27 cellular contexts compared by ENCODE assay signal in genomic region chr1:214615111-214615510, GRCh38. TPM values are rescaled to one million over a fixed set of nuclear protein-coding genes. Genes with fewer than 3 reads are reported as not detected.
DNase-seq lines count a peak whose midpoint lies in the region; ATAC-seq and TF ChIP-seq lines count a peak whose summit lies in the region.
"Had no signal": no experiment of that assay in that cellular context is flagged by ENCODE, and none has a peak within 500 bp of the region (broad histone marks: within the 10 kb centered on the region; RNA-seq: fewer than 3 reads in every experiment).

No MANE protein-coding gene starts in this region.

- H2AK5ac ChIP-seq in IMR-90 (ENCODE audit: low read depth, low read length) (no peak overlapping the region), neuronal stem cell (ENCODE audit: low read depth, low read length) (no peak overlapping the region)

- no peaks in the 10 kb centered on the region for H3K9me3 ChIP-seq in Caco-2
- no peaks in the 10 kb centered on the region for H3K9me3 ChIP-seq in IMR-90 (ENCODE audit: control insufficient read depth, insufficient read depth, low read length)
- peaks cover 0 to 11% of the 10 kb centered on the region in 2 donors for H3K9me3 ChIP-seq in neuronal stem cell (replicated peaks in 1 of 2; ENCODE audit: control insufficient read depth in 2 of 2, insufficient read depth in 1 of 2, low read depth in 1 of 2, low read length in 2 of 2)
- H3K9me3 ChIP-seq in Karpas-422 (ENCODE audit: low read length) = no peaks in the 10 kb centered on the region
- H3K9me3 ChIP-seq: ovary, right atrium auricular region, thyroid gland had no signal

- no peak for TF ChIP-seq POLR2A in IMR-90 (IDR thresholded peaks at IDR 0.05; ENCODE audit: low read depth, low read length)

- CTCF ChIA-PET in Caco-2 (lab: Charles Lee) (no interaction called here), IMR-90 (lab: Yijun Ruan, JAX) (interaction anchor here (0.7 to 1.2 kb wide), 2 partner anchors 283 to 664 kb away, joined by 3 read pairs; no protein-coding TSS in a partner anchor)

- WGBS in IMR-90 (ENCODE audit: extremely low coverage in 2 of 2, insufficient read length in 1 of 2), 2 experiments = 90% methylated on average over 3 of the region's 6 CpGs; no CpG with 5 or more reads in 1 of the 2 experiments
- WGBS in neuronal stem cell (ENCODE audit: extremely low coverage in 2 of 2, insufficient read length in 2 of 2, insufficient replicate concordance in 1 of 2), 2 donors = no CpG with 5 or more reads among the region's 6 CpGs

- no peak for TF ChIP-seq CTCF in Caco-2 (IDR thresholded peaks at IDR 0.05; ENCODE audit: insufficient read depth in 1 of 2, low read depth in 1 of 2, low read length in 1 of 2, severe bottlenecking in 1 of 2, unreplicated experiment in 1 of 2)
- TF ChIP-seq CTCF in IMR-90 (conservative IDR thresholded peaks at IDR 0.05; ENCODE audit: low read depth, low read length) = no peak

- H3K9ac ChIP-seq in IMR-90 (ENCODE audit: low read depth, low read length) (no peak overlapping the region), neuronal stem cell (ENCODE audit: low read depth, low read length, poor library complexity) (no peak overlapping the region), Karpas-422 (ENCODE audit: low read length) (no peak overlapping the region)

- H4K91ac ChIP-seq in IMR-90 (ENCODE audit: insufficient read depth, low read depth, low read length) (no peak overlapping the region), neuronal stem cell (ENCODE audit: low read depth, low read length, poor library complexity) (no peak overlapping the region)

- H3K4me3 ChIP-seq in Caco-2 (ENCODE audit: low read depth, low read length) = no peak overlapping the region
- H3K4me3 ChIP-seq in IMR-90 (ENCODE audit: insufficient read depth, low read depth, low read length) = no peak overlapping the region
- H3K4me3 ChIP-seq in neuronal stem cell (ENCODE audit: low read length in 2 of 2) = no peak overlapping the region
- H3K4me3 ChIP-seq in Karpas-422 (ENCODE audit: low read length) = no peak overlapping the region
- H3K4me3 ChIP-seq: ovary, right atrium auricular region, thyroid gland had no signal

- peak overlapping the region; percentile 64; the same call in 1 of the 2 replicates for H3K4ac ChIP-seq in IMR-90 (ENCODE audit: low read depth, low read length)
- H3K4ac ChIP-seq in neuronal stem cell (ENCODE audit: low read length) = no peak overlapping the region

- no peak overlapping the region for H3K56ac ChIP-seq in IMR-90 (ENCODE audit: extremely low read depth, insufficient read depth, low read length)

- POLR2A ChIA-PET in Caco-2 (lab: Charles Lee) (no interaction called here), IMR-90 (lab: Charles Lee; ENCODE audit: unreplicated experiment) (no interaction called here)

- H3K27me3 ChIP-seq in Caco-2 (replicated peaks; ENCODE audit: control insufficient read depth, insufficient read depth, low read length) (no peaks in the 10 kb centered on the region), IMR-90 (ENCODE audit: control insufficient read depth, insufficient read depth, low read length) (no peaks in the 10 kb centered on the region), neuronal stem cell (ENCODE audit: control insufficient read depth in 3 of 3, insufficient read depth in 3 of 3, low read depth in 1 of 3, low read length in 3 of 3) (no peaks in the 10 kb centered on the region), Karpas-422 (ENCODE audit: low read length) (no peaks in the 10 kb centered on the region)
- H3K27me3 ChIP-seq: ovary, right atrium auricular region, thyroid gland had no signal

- no peaks in the 10 kb centered on the region for H3K9me3 Mint-ChIP-seq in Caco-2 (ENCODE audit: unreplicated experiment)
- H3K9me3 Mint-ChIP-seq: effector memory CD8-positive, alpha-beta T cell; stimulated activated naive CD8-positive, alpha-beta T cell treated with anti-CD3 and anti-CD28 coated beads, Interleukin-15, Interleukin-2, amounts not matched to agents 100 ng/mL and 50 ng/mL, for 24 hours had no signal

- peaks cover 54% of the 10 kb centered on the region for H3K36me3 Mint-ChIP-seq in Caco-2 (ENCODE audit: insufficient read depth, unreplicated experiment)

- H3K36me3 ChIP-seq in Caco-2 (ENCODE audit: control insufficient read depth, insufficient read depth, low read length) = 0 out of 2 replicates have a peak, but pooled peaks cover 1% of the 10 kb centered on the region
- H3K36me3 ChIP-seq in IMR-90 (ENCODE audit: control insufficient read depth, insufficient read depth, low read length) = no peaks in the 10 kb centered on the region
- peaks cover 14 to 79% of the 10 kb centered on the region in 2 donors for H3K36me3 ChIP-seq in neuronal stem cell (replicated peaks in 1 of 2; ENCODE audit: control insufficient read depth in 2 of 2, insufficient read depth in 2 of 2, low read length in 2 of 2)
- peaks cover 58% of the 10 kb centered on the region for H3K36me3 ChIP-seq in Karpas-422 (ENCODE audit: insufficient read depth, low read length)
- H3K36me3 ChIP-seq: ovary, right atrium auricular region, thyroid gland had no signal

- H2BK20ac ChIP-seq in IMR-90 (ENCODE audit: low read depth, low read length) = peak overlapping the region; percentile 11; the same call in 1 of the 2 replicates

- H3K14ac ChIP-seq in IMR-90 (replicated peaks; ENCODE audit: low read depth, low read length) = no peak overlapping the region
- no peak overlapping the region for H3K14ac ChIP-seq in neuronal stem cell (ENCODE audit: low read length)

- peak overlapping the region; percentile 10 for H2BK5ac ChIP-seq in IMR-90 (ENCODE audit: low read depth, low read length, poor library complexity, severe bottlenecking)
- no peak overlapping the region for H2BK5ac ChIP-seq in neuronal stem cell (ENCODE audit: low read length)

- no peaks in the 10 kb centered on the region for H3K4me1 Mint-ChIP-seq in Caco-2 (ENCODE audit: low read depth, unreplicated experiment)

- peaks cover 9 to 45% of the 10 kb centered on the region in 2 experiments; a peak in 3 of 4 replicates for H3K79me1 ChIP-seq in IMR-90 (ENCODE audit: low read depth in 1 of 2, low read length in 2 of 2)
- no peaks in the 10 kb centered on the region for H3K79me1 ChIP-seq in neuronal stem cell (ENCODE audit: low read depth, low read length)

- H2BK15ac ChIP-seq in IMR-90 (ENCODE audit: low read depth, low read length) (no peak overlapping the region), neuronal stem cell (ENCODE audit: low read length) (no peak overlapping the region)

- H3K27ac Mint-ChIP-seq in Caco-2 (ENCODE audit: unreplicated experiment) = peak overlapping the region; percentile 20
- H3K27ac Mint-ChIP-seq: activated naive CD8-positive, alpha-beta T cell; activated T-helper 1 cell treated with anti-CD3 and anti-CD28 coated beads, Interleukin-12 subunit alpha, Interleukin-12 subunit beta, Interleukin-2, Interleukin-4 antibody, amounts not matched to agents 30 ng/mL and 10 ng/mL and 1 ng/mL, durations not matched to agents 14 hours and 24 hours and 36 hours; effector memory CD8-positive, alpha-beta T cell; naive B cell; stimulated activated naive CD8-positive, alpha-beta T cell treated with anti-CD3 and anti-CD28 coated beads, Interleukin-15, Interleukin-2, amounts not matched to agents 100 ng/mL and 50 ng/mL, for 24 hours had no signal

- BruUV-seq in Caco-2 (replicated peaks; lab: Mats Ljungman, UMichigan) = no TSS peak
- no TSS peak for BruUV-seq in IMR-90 (replicated peaks; lab: Mats Ljungman, UMichigan)

- H3K79me2 ChIP-seq in Karpas-422 (ENCODE audit: low read length) = peaks cover 74% of the 10 kb centered on the region

- no peak overlapping the region; the same call in 1 of the 2 replicates for H3K18ac ChIP-seq in IMR-90 (ENCODE audit: low read depth, low read length)
- no peak overlapping the region for H3K18ac ChIP-seq in neuronal stem cell (ENCODE audit: low read length)

- no peak for TF ChIP-seq RAD21 in IMR-90 (IDR thresholded peaks at IDR 0.05; ENCODE audit: low read length)

- no peak overlapping the region for H3K4me3 Mint-ChIP-seq in Caco-2 (ENCODE audit: unreplicated experiment)
- H3K4me3 Mint-ChIP-seq: activated naive CD8-positive, alpha-beta T cell; activated T-helper 1 cell treated with anti-CD3 and anti-CD28 coated beads, Interleukin-12 subunit alpha, Interleukin-12 subunit beta, Interleukin-2, Interleukin-4 antibody, amounts not matched to agents 30 ng/mL and 10 ng/mL and 1 ng/mL, durations not matched to agents 14 hours and 24 hours and 36 hours; effector memory CD8-positive, alpha-beta T cell; naive B cell; stimulated activated naive CD8-positive, alpha-beta T cell treated with anti-CD3 and anti-CD28 coated beads, Interleukin-15, Interleukin-2, amounts not matched to agents 100 ng/mL and 50 ng/mL, for 24 hours had no signal

- no peak overlapping the region for H2BK120ac ChIP-seq in IMR-90 (ENCODE audit: low read depth, low read length)
- H2BK120ac ChIP-seq in neuronal stem cell (ENCODE audit: low read depth, low read length) = no peak overlapping the region

- H3K4me2 ChIP-seq in IMR-90 (ENCODE audit: low read depth, low read length) (peak overlapping the region; percentile 67), neuronal stem cell (ENCODE audit: insufficient read depth, low read length, poor library complexity, severe bottlenecking) (no peak overlapping the region), Karpas-422 (ENCODE audit: low read depth, low read length, poor library complexity, severe bottlenecking) (no peak overlapping the region)

- H2AK9ac ChIP-seq in IMR-90 (replicated peaks; ENCODE audit: low read depth, low read length, poor library complexity) = no peak overlapping the region

- H2AFZ ChIP-seq in IMR-90 (replicated peaks; ENCODE audit: low read length, poor library complexity) = no peak overlapping the region
- H2AFZ ChIP-seq in neuronal stem cell (ENCODE audit: low read length) = no peak overlapping the region
- no peak overlapping the region for H2AFZ ChIP-seq in Karpas-422 (ENCODE audit: low read length)

- intact Hi-C loops in Caco-2 (cut with micrococcal nuclease; ENCODE audit: unreplicated experiment) (no loop called here), IMR-90 (cut with micrococcal nuclease) (no loop called here)

- DNase-seq in Caco-2 (no peak), IMR-90 (peak; percentile 74), amniotic epithelial cell (ENCODE audit: low read depth) (peak; percentile 25), iris pigment epithelial cell (ENCODE audit: low read depth) (peak; percentile 55), GOT3 (lab: John Stamatoyannopoulos, UW) (no peak), neuronal stem cell (ENCODE audit: low spot score) (no peak), DMS114 treated with DMSO at 0.1 percent for 48 hours (lab: John Stamatoyannopoulos, UW; ENCODE audit: unreplicated experiment) (no peak), Karpas-422 (no peak)
- DNase-seq: activated CD4-positive, alpha-beta T cell treated with anti-CD3 and anti-CD28 coated beads for 1 hour; activated CD8-positive, alpha-beta memory T cell treated with anti-CD3 and anti-CD28 coated beads for 24 hours; effector memory CD8-positive, alpha-beta T cell; head of caudate nucleus; left colon; naive B cell; NCI-H1694; NCI-H2171 treated with DMSO at 0.1 percent for 48 hours; NCI-H69; ovary; stimulated activated CD4-positive, alpha-beta T cell treated with anti-CD3 and anti-CD28 coated beads, Interleukin-12 subunit alpha, Interleukin-12 subunit beta, amount 100 ng/mL, for 4 hours; stimulated activated CD4-positive, alpha-beta T cell treated with anti-CD3 and anti-CD28 coated beads, Interleukin-4, amount 100 ng/mL, for 4 hours; SW 1271; thyroid gland had no signal

- no peaks in the 10 kb centered on the region for H3K9me1 ChIP-seq in IMR-90 (ENCODE audit: insufficient read depth, low read length)

- H4K20me1 ChIP-seq in IMR-90 (ENCODE audit: insufficient read depth, low read length) = no peaks in the 10 kb centered on the region
- no peaks in the 10 kb centered on the region for H4K20me1 ChIP-seq in Karpas-422 (ENCODE audit: insufficient read depth, low read depth, low read length)

- H3K27me3 Mint-ChIP-seq in Caco-2 (ENCODE audit: insufficient read depth, unreplicated experiment) = no peaks in the 10 kb centered on the region
- H3K27me3 Mint-ChIP-seq: activated naive CD8-positive, alpha-beta T cell; effector memory CD8-positive, alpha-beta T cell; naive B cell; stimulated activated naive CD8-positive, alpha-beta T cell treated with anti-CD3 and anti-CD28 coated beads, Interleukin-15, Interleukin-2, amounts not matched to agents 100 ng/mL and 50 ng/mL, for 24 hours had no signal

- H3K27ac ChIP-seq in IMR-90 (ENCODE audit: insufficient read depth, low read length) (peak overlapping the region; percentile 43; the same call in 1 of the 2 replicates), neuronal stem cell (replicated peaks; ENCODE audit: low read length) (no peak overlapping the region), Karpas-422 (ENCODE audit: low read length) (no peak overlapping the region)
- H3K27ac ChIP-seq: ovary, right atrium auricular region, thyroid gland had no signal

- dilution Hi-C loops in IMR-90 (cut with HindIII; ENCODE audit: low sequenced_read_pairs, unreplicated experiment) = no loop called here

- no peaks in the 10 kb centered on the region for H3K9me2 ChIP-seq in Karpas-422 (replicated peaks; ENCODE audit: insufficient read depth, low read length)

- in situ Hi-C loops in IMR-90 (cut with MboI; ENCODE audit: low sequenced_read_pairs) = no loop called here

- H2BK12ac ChIP-seq in neuronal stem cell (ENCODE audit: low read length) = no peak overlapping the region

- H3K4me1 ChIP-seq in Caco-2 = no peaks in the 10 kb centered on the region
- H3K4me1 ChIP-seq in IMR-90 (ENCODE audit: control insufficient read depth, insufficient read depth, low read length) = 0 out of 2 replicates have a peak, but pooled peaks cover 4% of the 10 kb centered on the region
- no peaks in the 10 kb centered on the region for H3K4me1 ChIP-seq in neuronal stem cell (ENCODE audit: control insufficient read depth in 2 of 2, insufficient read depth in 1 of 2, low read depth in 1 of 2, low read length in 2 of 2)
- H3K4me1 ChIP-seq in Karpas-422 (ENCODE audit: low read length) = peaks cover 9% of the 10 kb centered on the region
- H3K4me1 ChIP-seq: right atrium auricular region, thyroid gland had no signal

- H3K23ac ChIP-seq in IMR-90 (ENCODE audit: low read depth, low read length) = no peak overlapping the region
- no peak overlapping the region for H3K23ac ChIP-seq in neuronal stem cell (ENCODE audit: low read depth, low read length, poor library complexity)

- no peak overlapping the region for H4K5ac ChIP-seq in IMR-90 (ENCODE audit: low read depth, low read length)

- H4K8ac ChIP-seq in IMR-90 (ENCODE audit: low read depth in 2 of 2, low read length in 2 of 2) (peak overlapping the region in 1 of 2 experiments; percentile 66; a peak in 1 of 4 replicates), neuronal stem cell (ENCODE audit: low read depth, low read length) (no peak overlapping the region)

- ATAC-seq in IMR-90 (ENCODE audit: low read depth) = peak; percentile 87
- ATAC-seq: effector memory CD8-positive, alpha-beta T cell; left colon; Right ventricle myocardium inferior had no signal

RNA-seq across cellular contexts. Expression of gene CENPF, which starts 12.1 kb away (rescaled TPM):
- total RNA-seq in Caco-2 (2022) (130 and 145 TPM in 2 replicates), IMR-90 (2012; rRNA removed) (51.8 and 80.0 TPM in 2 replicates)
- 17.4 and 20.9 TPM in 2 replicates for polyA plus RNA-seq in IMR-90 (2012; rRNA removed)
- 1.3 and 2.8 TPM in 2 replicates for polyA plus RNA-seq in IMR-90 (2012; cell fraction: cytosol; rRNA removed)
- polyA plus RNA-seq in IMR-90 (2012; cell fraction: nucleus; rRNA removed; ENCODE audit: low replicate concordance) = 1.9 and 10.4 TPM in 2 replicates
- 90.7 TPM for polyA plus RNA-seq in neuronal stem cell (2013, experiment 1 of 2)
- 86.0 TPM for polyA plus RNA-seq in neuronal stem cell (2013, experiment 2 of 2)
- 44.0 and 54.1 TPM in 2 replicates for total RNA-seq in Karpas-422 (2014; rRNA removed; shearing (Covaris generic); ENCODE audit: low replicate concordance)

Comparison
In these comparisons a context has a peak if more than half of its experiments do, and no peak if none do; other contexts are left out.
1. DNase-seq: peak in IMR-90 (single experiment), amniotic epithelial cell (single experiment) and iris pigment epithelial cell (single experiment); none in Caco-2 (0 of 2), GOT3 (single experiment), neuronal stem cell (single experiment), DMS114 treated with DMSO at 0.1 percent for 48 hours (single experiment) and Karpas-422 (single experiment).